Comparison of ENCODE assay signal across 19 cellular contexts in genomic region chr3:168648321-168648720, GRCh38.
"Had no signal": no experiment of that assay in that cellular context is flagged by ENCODE, and none has a peak within 500 bp of the region (broad histone marks: within the 10 kb centered on the region; RNA-seq: fewer than 3 reads in every experiment).

No MANE protein-coding gene starts in this region.

- H3K27me3 ChIP-seq: ovary, sigmoid colon, tibial nerve, upper lobe of left lung had no signal

- H3K27ac ChIP-seq: dorsolateral prefrontal cortex, ovary, psoas muscle, sigmoid colon, thoracic aorta, tibial nerve, upper lobe of left lung had no signal

- H3K4me1 ChIP-seq: psoas muscle, sigmoid colon, tibial nerve, upper lobe of left lung had no signal

- H3K4me3 ChIP-seq: dorsolateral prefrontal cortex, lung, ovary, psoas muscle, sigmoid colon, thoracic aorta, tibial nerve, upper lobe of left lung had no signal

- H3K9me3 ChIP-seq: ovary, psoas muscle, sigmoid colon, thoracic aorta, tibial nerve, upper lobe of left lung had no signal

- H3K36me3 ChIP-seq: ovary, sigmoid colon, thoracic aorta, tibial nerve, upper lobe of left lung had no signal

- DNase-seq: dorsolateral prefrontal cortex; effector CD4-positive, alpha-beta T cell; hypothalamus; immature natural killer cell; islet precursor cell; natural killer cell; occipital lobe; ovary; posterior cingulate gyrus; psoas muscle; right cardiac atrium; sigmoid colon; stimulated activated CD4-positive, alpha-beta T cell treated with anti-CD3 and anti-CD28 coated beads, Interleukin-2, amount 100 ng/mL, for 48 hours; stimulated activated naive B cell treated with anti-CD40 and anti-IgM and Interleukin-4, amounts not matched to agents 10 μg/mL and 1 μg/mL and 100 μg/mL, for 72 hours; upper lobe of left lung had no signal

- ATAC-seq: left lobe of liver; natural killer cell; psoas muscle; right cardiac atrium; stimulated activated naive B cell treated with anti-CD40 and anti-IgM and Interleukin-4, amounts not matched to agents 10 μg/mL and 1 μg/mL and 100 μg/mL, for 72 hours had no signal
